Comparison of ENCODE assay signal across 7 cellular contexts in genomic region chr7:73952266-73952665, GRCh38.
"Had no signal": no experiment of that assay in that cellular context is flagged by ENCODE, and none has a peak within 500 bp of the region (broad histone marks: within the 10 kb centered on the region; RNA-seq: fewer than 3 reads in every experiment).

No MANE protein-coding gene starts in this region.

- H3K4me3 ChIP-seq: GM23248, HAP-1, K562 had no signal

- DNase-seq: GM23248, GOT3, H7, IMR-90 had no signal

- H3K4me1 ChIP-seq: HAP-1 had no signal

- FAIRE-seq: HTR-8/SVneo, K562 had no signal

- H3K36me3 ChIP-seq: HAP-1 had no signal

- ATAC-seq: K562 had no signal

- H2AFZ ChIP-seq: GM23248 had no signal

- H3K27ac ChIP-seq: GM23248 had no signal

- H3K9ac ChIP-seq: GM23248 had no signal
